Comparison of ENCODE assay signal across 2 cellular contexts in the genomic region with DNA sequence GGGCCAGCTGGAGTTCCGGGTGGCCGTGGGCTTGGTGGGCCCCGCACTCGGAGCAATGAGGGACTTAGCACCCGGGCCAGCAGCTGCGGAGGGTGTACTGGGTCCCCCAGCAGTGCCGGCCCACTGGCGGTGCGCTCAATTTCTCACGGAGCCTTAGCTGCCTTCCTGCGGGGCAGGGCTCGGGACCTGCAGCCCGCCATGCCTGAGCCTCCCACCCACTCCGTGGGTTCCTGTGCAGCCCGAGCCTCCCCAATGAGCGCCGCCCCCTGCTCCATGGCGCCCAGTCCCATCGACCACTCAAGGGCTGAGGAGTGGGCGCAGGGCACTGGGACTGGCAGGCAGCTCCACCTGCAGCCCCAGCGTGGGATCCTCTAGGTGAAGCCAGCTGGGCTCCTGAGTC. TPM values are rescaled to one million over a fixed set of nuclear protein-coding genes. Genes with fewer than 3 reads are reported as not detected.
"Had no signal": no experiment of that assay in that cellular context is flagged by ENCODE, and none has a peak within 500 bp of the region (broad histone marks: within the 10 kb centered on the region; RNA-seq: fewer than 3 reads in every experiment).

No MANE protein-coding gene starts in this region.

RNA-seq across cellular contexts. Expression of a gene that starts 7.7 kb away (rescaled TPM):
- total RNA-seq: MCF 10A, NCI-H460 had no signal
